In the genomic region with DNA sequence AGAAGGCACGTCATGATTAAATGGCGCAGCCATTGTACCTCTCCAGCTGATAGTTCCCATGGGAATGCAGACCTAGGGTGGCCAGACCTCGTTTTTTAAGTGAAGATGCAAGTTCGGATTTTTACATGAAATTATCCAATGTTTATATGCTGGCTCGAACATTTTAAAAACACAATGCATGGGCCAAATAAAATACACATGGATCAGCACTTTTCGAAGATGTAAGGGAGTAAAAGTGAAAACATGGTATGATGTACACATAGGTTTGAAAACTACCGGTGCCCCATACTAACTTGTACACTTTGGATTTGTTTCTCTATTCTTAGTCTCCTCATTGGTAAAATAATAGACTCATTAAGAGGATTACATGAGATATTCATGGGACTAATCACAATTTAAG, we compare ENCODE assay signal across 10 cellular contexts.
"Had no signal": no experiment of that assay in that cellular context is flagged by ENCODE, and none has a peak within 500 bp of the region (broad histone marks: within the 10 kb centered on the region; RNA-seq: fewer than 3 reads in every experiment).

No MANE protein-coding gene starts in this region.

- H3K27me3 Mint-ChIP-seq: IgD-negative memory B cell had no signal

- DNase-seq: GM23248, GOT3, H7, HFFc6, Kasumi-1, KG1 had no signal

- ATAC-seq: HCT116 had no signal

- H3K36me3 Mint-ChIP-seq: IgD-negative memory B cell had no signal

- H3K4me3 ChIP-seq: GM23248, HAP-1 had no signal

- H2AFZ ChIP-seq: GM23248 had no signal

- H3K4me1 ChIP-seq: HAP-1 had no signal

- H3K27ac ChIP-seq: GM23248, HL-60 had no signal

- H3K27ac Mint-ChIP-seq: HFFc6, IgD-negative memory B cell had no signal

- H3K9ac ChIP-seq: GM23248 had no signal

- H3K36me3 ChIP-seq: HAP-1 had no signal

- H3K4me3 Mint-ChIP-seq: HFFc6, IgD-negative memory B cell had no signal

- H3K4me1 Mint-ChIP-seq: IgD-negative memory B cell had no signal

- H3K9me3 ChIP-seq: HAP-1 had no signal
